ENCODE assay signal across 1 cellular context in the genomic region with DNA sequence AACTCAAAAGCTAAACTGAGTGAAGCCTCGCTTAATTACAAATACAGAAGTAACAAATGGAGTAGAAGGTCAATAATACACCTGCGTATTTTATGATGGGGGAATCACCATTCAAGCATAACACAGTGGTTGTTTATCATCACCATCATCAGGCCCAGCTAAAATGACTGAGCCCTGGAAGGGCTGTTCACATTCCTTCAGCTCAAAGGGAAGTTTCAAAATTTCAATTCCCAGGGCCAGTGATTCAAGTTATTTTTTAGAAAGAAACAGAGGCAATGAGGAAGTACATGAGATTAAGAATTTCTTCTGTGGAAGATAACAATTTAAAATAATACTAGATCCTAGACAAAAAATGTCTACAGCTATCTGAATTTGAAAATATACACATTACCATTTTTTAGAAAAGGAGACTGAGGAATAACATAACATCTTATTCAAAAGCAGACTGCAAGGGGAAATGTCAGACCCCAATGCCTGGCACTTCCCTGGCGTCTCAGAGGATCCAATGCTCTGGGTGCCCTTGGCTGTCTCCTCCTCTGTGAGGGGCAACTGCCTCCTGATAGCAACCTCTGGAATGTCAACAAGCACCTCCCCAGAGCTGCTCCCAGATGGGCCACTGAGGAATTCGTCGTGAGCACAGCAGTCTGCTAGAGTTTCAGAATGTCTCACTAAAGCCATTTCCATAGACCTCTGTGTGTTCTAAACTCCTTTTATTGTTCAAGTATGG.
TF ChIP-seq lines count a peak whose summit lies in the region.

No MANE protein-coding gene starts in this region.

TF ChIP-seq in GM12878, 131 proteins besides CTCF, POLR2A, EP300 and RAD21:
- peak; percentile 44; the same call in 1 of the 2 replicates for TF ChIP-seq POLR2AphosphoS5 (IDR thresholded peaks at IDR 0.05; ENCODE audit: low read length)
- no peak for TF ChIP-seq FOXK2 (IDR thresholded peaks at IDR 0.05)
